Comparison of ENCODE assay signal across 11 cellular contexts in genomic region chr3:11544413-11545181, GRCh38.
DNase-seq lines count a peak whose midpoint lies in the region; ATAC-seq, FAIRE-seq and TF ChIP-seq lines count a peak whose summit lies in the region.
"Had no signal": no experiment of that assay in that cellular context is flagged by ENCODE, and none has a peak within 500 bp of the region (broad histone marks: within the 10 kb centered on the region; RNA-seq: fewer than 3 reads in every experiment).

No MANE protein-coding gene starts in this region.

- H3K27me3 ChIP-seq in K562 (ENCODE audit: control insufficient read depth in 2 of 2, insufficient read depth in 2 of 2, low read length in 2 of 2) (no peaks in the 10 kb centered on the region), upper lobe of left lung (no peaks in the 10 kb centered on the region)
- H3K27me3 ChIP-seq: right lobe of liver had no signal

- in situ Hi-C loops in K562 (cut with MboI): no loop called here

- H3K4me3 ChIP-seq in K562 (no peak overlapping the region), upper lobe of left lung (no peak overlapping the region), OCI-LY7 (ENCODE audit: low read depth, low read length, poor library complexity, severe bottlenecking) (no peak overlapping the region)
- H3K4me3 ChIP-seq: right lobe of liver had no signal

- H3K9me3 ChIP-seq in K562 (replicated peaks; ENCODE audit: control insufficient read depth, insufficient read depth, low read depth, low read length) (no peaks in the 10 kb centered on the region), upper lobe of left lung (peaks cover 0 to 12% (median 0%) of the 10 kb centered on the region in 4 donors), OCI-LY7 (ENCODE audit: low read length) (no peaks in the 10 kb centered on the region)

- H3K4me1 ChIP-seq in K562 (replicated peaks in 1 of 2; ENCODE audit: control insufficient read depth in 2 of 2, insufficient read depth in 2 of 2, low read length in 2 of 2): peaks cover 0 to 11% of the 10 kb centered on the region in 2 experiments; a peak in 3 of 5 replicates
- peaks cover 0 to 28% (median 14%) of the 10 kb centered on the region in 4 donors for H3K4me1 ChIP-seq in upper lobe of left lung
- peaks cover 10% of the 10 kb centered on the region for H3K4me1 ChIP-seq in OCI-LY7 (ENCODE audit: insufficient read depth, low read length, poor library complexity, severe bottlenecking)
- H3K4me1 ChIP-seq: right lobe of liver had no signal

- H3K4me2 ChIP-seq in K562 (ENCODE audit: insufficient read depth, low read length): no peak overlapping the region
- no peak overlapping the region for H3K4me2 ChIP-seq in OCI-LY7 (ENCODE audit: low read length)

- no TSS peak for BruUV-seq in K562 (replicated peaks; lab: Mats Ljungman, UMichigan)
- BruUV-seq in OCI-LY7 (replicated peaks; lab: Mats Ljungman, UMichigan): no TSS peak

- FAIRE-seq in K562 (lab: Jason Lieb, UNC): no peak

- H3K9me2 ChIP-seq in OCI-LY7 (ENCODE audit: insufficient read depth, low read length): no peaks in the 10 kb centered on the region

- no peak overlapping the region for H3K27ac Mint-ChIP-seq in activated T-helper 1 cell treated with anti-CD3 and anti-CD28 coated beads, Interleukin-12 subunit alpha, Interleukin-12 subunit beta, Interleukin-2, Interleukin-4 antibody, amounts not matched to agents 30 ng/mL and 10 ng/mL and 1 ng/mL, durations not matched to agents 14 hours and 24 hours and 36 hours

- ATAC-seq in K562: peak; percentile 40
- peak; percentile 12 for ATAC-seq in left lobe of liver
- peak in 1 of 2 donors; percentile 51 for ATAC-seq in upper lobe of left lung (ENCODE audit: low FRiP score in 2 of 2)
- no peak for ATAC-seq in GM18517 (IDR thresholded peaks at IDR 0.05; ENCODE audit: unreplicated experiment)

- H3K9me3 Mint-ChIP-seq in activated T-helper 1 cell treated with anti-CD3 and anti-CD28 coated beads, Interleukin-12 subunit alpha, Interleukin-12 subunit beta, Interleukin-2, Interleukin-4 antibody, amounts not matched to agents 30 ng/mL and 10 ng/mL and 1 ng/mL, durations not matched to agents 14 hours and 24 hours and 36 hours: peaks cover 10% of the 10 kb centered on the region

- TF ChIP-seq RAD21 in K562 (CRISPR knock-in tag; conservative IDR thresholded peaks at IDR 0.05 in 1 of 2, IDR thresholded peaks at IDR 0.05 in 1 of 2): no peak

- H3K9ac ChIP-seq in K562 (ENCODE audit: insufficient read depth in 1 of 2, low read depth in 2 of 2, low read length in 2 of 2): no peak overlapping the region

- no peak overlapping the region for H2AFZ ChIP-seq in K562 (ENCODE audit: low read depth, low read length)
- H2AFZ ChIP-seq in OCI-LY7 (ENCODE audit: low read length): no peak overlapping the region

- no peak overlapping the region for H3K4me3 Mint-ChIP-seq in activated T-helper 1 cell treated with anti-CD3 and anti-CD28 coated beads, Interleukin-12 subunit alpha, Interleukin-12 subunit beta, Interleukin-2, Interleukin-4 antibody, amounts not matched to agents 30 ng/mL and 10 ng/mL and 1 ng/mL, durations not matched to agents 14 hours and 24 hours and 36 hours

- H3K36me3 ChIP-seq in K562 (ENCODE audit: control insufficient read depth, insufficient read depth, low read length) (no peaks in the 10 kb centered on the region), upper lobe of left lung (no peaks in the 10 kb centered on the region), OCI-LY7 (ENCODE audit: insufficient read depth, low read length) (no peaks in the 10 kb centered on the region)
- H3K36me3 ChIP-seq: right lobe of liver had no signal

- H3K27ac ChIP-seq in K562 (ENCODE audit: extremely low read depth, low read depth, low read length) (no peak overlapping the region), upper lobe of left lung (peak overlapping the region in 1 of 4 donors; percentile 35), OCI-LY7 (ENCODE audit: low read depth, low read length, poor library complexity, severe bottlenecking) (no peak overlapping the region)
- H3K27ac ChIP-seq: right lobe of liver had no signal

- no peaks in the 10 kb centered on the region for H3K4me1 Mint-ChIP-seq in activated T-helper 1 cell treated with anti-CD3 and anti-CD28 coated beads, Interleukin-12 subunit alpha, Interleukin-12 subunit beta, Interleukin-2, Interleukin-4 antibody, amounts not matched to agents 30 ng/mL and 10 ng/mL and 1 ng/mL, durations not matched to agents 14 hours and 24 hours and 36 hours (ENCODE audit: low read depth)

- TF ChIP-seq CTCF in K562 (IDR thresholded peaks at IDR 0.05 in 2 of 3, conservative IDR thresholded peaks at IDR 0.05 in 1 of 3; ENCODE audit: insufficient read depth in 2 of 3, low read depth in 1 of 3, low read length in 3 of 3) (no peak), upper lobe of left lung (IDR thresholded peaks at IDR 0.05) (no peak), OCI-LY7 (conservative IDR thresholded peaks at IDR 0.05; ENCODE audit: low read length) (no peak)

- H4K20me1 ChIP-seq in K562 (replicated peaks; ENCODE audit: control insufficient read depth, insufficient read depth, low read length) (no peaks in the 10 kb centered on the region), OCI-LY7 (ENCODE audit: insufficient read depth, low read length) (no peaks in the 10 kb centered on the region)

- DNase-seq in NCI-H2171 treated with DMSO at 0.1 percent for 48 hours (lab: John Stamatoyannopoulos, UW): peak; percentile 4
- DNase-seq in NCI-H2171 (lab: John Stamatoyannopoulos, UW): no peak
- DNase-seq in K562 (ENCODE audit: extremely low read depth in 1 of 4, low spot score in 3 of 4): no peak
- no peak for DNase-seq in left lobe of liver (ENCODE audit: low spot score)
- peak; percentile 51 to 68 for DNase-seq in upper lobe of left lung
- DNase-seq in OCI-LY7 (ENCODE audit: low spot score): no peak
- DNase-seq in activated T-helper 1 cell treated with anti-CD3 and anti-CD28 coated beads, Interleukin-12 subunit alpha, Interleukin-12 subunit beta, Interleukin-2, Interleukin-4 antibody, amounts not matched to agents 30 ng/mL and 10 ng/mL and 1 ng/mL, durations not matched to agents 14 hours and 24 hours and 36 hours (ENCODE audit: low spot score): no peak
- DNase-seq: activated CD8-positive, alpha-beta memory T cell treated with anti-CD3 and anti-CD28 coated beads, Interleukin-2, amount 50 U/mL, for 4 hours; NCI-H1436 had no signal

- intact Hi-C loops in K562 (cut with micrococcal nuclease) (loop anchor here (10.0 kb wide), 1 partner anchor 160 kb away; no protein-coding TSS in a partner anchor), OCI-LY7 (cut with micrococcal nuclease; ENCODE audit: unreplicated experiment) (no loop called here)
- intact Hi-C loops in activated T-helper 1 cell treated with anti-CD3 and anti-CD28 coated beads, Interleukin-12 subunit alpha, Interleukin-12 subunit beta, Interleukin-2, Interleukin-4 antibody, amounts not matched to agents 30 ng/mL and 10 ng/mL and 1 ng/mL, durations not matched to agents 14 hours and 24 hours and 36 hours (cut with micrococcal nuclease): no loop called here

- peaks cover 4% of the 10 kb centered on the region for H3K36me3 Mint-ChIP-seq in activated T-helper 1 cell treated with anti-CD3 and anti-CD28 coated beads, Interleukin-12 subunit alpha, Interleukin-12 subunit beta, Interleukin-2, Interleukin-4 antibody, amounts not matched to agents 30 ng/mL and 10 ng/mL and 1 ng/mL, durations not matched to agents 14 hours and 24 hours and 36 hours (ENCODE audit: low read depth)

- CTCF ChIA-PET in K562 (lab: Yijun Ruan, JAX; ENCODE audit: low intra/inter-chr PET ratio) (no interaction called here), OCI-LY7 (lab: Charles Lee; ENCODE audit: unreplicated experiment) (no interaction called here)

- H3K79me2 ChIP-seq in K562 (ENCODE audit: control insufficient read depth, insufficient read depth, low read length) (no peaks in the 10 kb centered on the region), OCI-LY7 (ENCODE audit: insufficient read depth, low read depth, low read length) (no peaks in the 10 kb centered on the region)

- POLR2A ChIA-PET in K562 (lab: Yijun Ruan, JAX) (no interaction called here), OCI-LY7 (lab: Charles Lee) (no interaction called here)

- TF ChIP-seq POLR2A in K562 (conservative IDR thresholded peaks at IDR 0.05): no peak
- no peak for TF ChIP-seq POLR2A in upper lobe of left lung (IDR thresholded peaks at IDR 0.05)

- WGBS in K562 (ENCODE audit: insufficient coverage, low coverage, missing lambda C conversion rate): 57% methylated on average over 15 of the region's 17 CpGs
- 71 to 76% methylated on average over 13 to 17 of the region's 17 CpGs for WGBS in upper lobe of left lung, 2 donors

- H3K27me3 Mint-ChIP-seq in activated T-helper 1 cell treated with anti-CD3 and anti-CD28 coated beads, Interleukin-12 subunit alpha, Interleukin-12 subunit beta, Interleukin-2, Interleukin-4 antibody, amounts not matched to agents 30 ng/mL and 10 ng/mL and 1 ng/mL, durations not matched to agents 14 hours and 24 hours and 36 hours (ENCODE audit: insufficient read depth): no peaks in the 10 kb centered on the region

- no peak for TF ChIP-seq EP300 in K562 (IDR thresholded peaks at IDR 0.05; ENCODE audit: low read length)
- no peak for TF ChIP-seq EP300 in upper lobe of left lung (IDR thresholded peaks at IDR 0.05)

- H3K9me1 ChIP-seq in K562 (ENCODE audit: control insufficient read depth, insufficient read depth, low read length): no peaks in the 10 kb centered on the region

TF ChIP-seq in K562, 482 proteins besides CTCF, POLR2A, EP300 and RAD21:
- peak; percentile 76 for TF ChIP-seq NFIC (IDR thresholded peaks at IDR 0.05)
- TF ChIP-seq NUFIP1 (IDR thresholded peaks at IDR 0.05; ENCODE audit: partially characterized antibody): no peak
- TF ChIP-seq ZNF121 (CRISPR knock-in tag; conservative IDR thresholded peaks at IDR 0.05): no peak

Comparison
In these comparisons a context has a peak if more than half of its experiments do, and no peak if none do; other contexts are left out.
1. DNase-seq: peak in NCI-H2171 treated with DMSO at 0.1 percent for 48 hours (single experiment) and upper lobe of left lung (2 of 2); none in NCI-H2171 (single experiment), K562 (0 of 4), left lobe of liver (single experiment), OCI-LY7 (single experiment) and activated T-helper 1 cell treated with anti-CD3 and anti-CD28 coated beads, Interleukin-12 subunit alpha, Interleukin-12 subunit beta, Interleukin-2, Interleukin-4 antibody, amounts not matched to agents 30 ng/mL and 10 ng/mL and 1 ng/mL, durations not matched to agents 14 hours and 24 hours and 36 hours (single experiment).